24 cellular contexts compared by ENCODE assay signal in genomic region chr22:35212996-35213395, GRCh38.
"Had no signal": no experiment of that assay in that cellular context is flagged by ENCODE, and none has a peak within 500 bp of the region (broad histone marks: within the 10 kb centered on the region; RNA-seq: fewer than 3 reads in every experiment).

No MANE protein-coding gene starts in this region.

- H3K36me3 ChIP-seq: colonic mucosa, esophagus muscularis mucosa, esophagus squamous epithelium, gastrocnemius medialis, gastroesophageal sphincter, heart left ventricle, heart right ventricle had no signal

- H3K27ac Mint-ChIP-seq: dendritic cell treated with granulocyte-macrophage colony-stimulating factor and Interleukin-4, amounts not matched to agents 40 ng/mL and 50 ng/mL, for 4 days; effector memory CD8-positive, alpha-beta T cell had no signal

- H3K9me3 ChIP-seq: colonic mucosa, esophagus muscularis mucosa, esophagus squamous epithelium, gastrocnemius medialis had no signal

- H3K4me3 ChIP-seq: colonic mucosa, coronary artery, dorsolateral prefrontal cortex, esophagus muscularis mucosa, esophagus squamous epithelium, gastrocnemius medialis, gastroesophageal sphincter, heart left ventricle, heart right ventricle had no signal

- DNase-seq: colonic mucosa; cortex of kidney; dermis blood vessel endothelial cell; dorsolateral prefrontal cortex; effector CD4-positive, alpha-beta T cell; effector CD8-positive, alpha-beta T cell; effector memory CD4-positive, alpha-beta T cell; effector memory CD8-positive, alpha-beta T cell; erythroblast; esophagus squamous epithelium; foreskin fibroblast; foreskin keratinocyte; foreskin melanocyte; gastrocnemius medialis; glutamatergic neuron; head of caudate nucleus; heart left ventricle; heart right ventricle had no signal

- H3K27ac ChIP-seq: colonic mucosa, coronary artery, dorsolateral prefrontal cortex, epithelial cell of prostate, esophagus muscularis mucosa, esophagus squamous epithelium, foreskin keratinocyte, gastrocnemius medialis, gastroesophageal sphincter, heart left ventricle, heart right ventricle had no signal

- H3K4me1 ChIP-seq: colonic mucosa, esophagus muscularis mucosa, esophagus squamous epithelium, foreskin keratinocyte, gastrocnemius medialis, gastroesophageal sphincter, heart left ventricle, heart right ventricle had no signal

- H3K9me3 Mint-ChIP-seq: effector memory CD8-positive, alpha-beta T cell had no signal

- H3K27me3 ChIP-seq: colonic mucosa, foreskin keratinocyte had no signal

- H3K4me3 Mint-ChIP-seq: dendritic cell treated with granulocyte-macrophage colony-stimulating factor and Interleukin-4, amounts not matched to agents 40 ng/mL and 50 ng/mL, for 4 days; effector memory CD8-positive, alpha-beta T cell had no signal

- ATAC-seq: effector memory CD8-positive, alpha-beta T cell; esophagus mucosa; foreskin keratinocyte; gastrocnemius medialis; gastroesophageal sphincter; heart left ventricle; heart right ventricle had no signal
